21 cellular contexts compared by ENCODE assay signal in the genomic region with DNA sequence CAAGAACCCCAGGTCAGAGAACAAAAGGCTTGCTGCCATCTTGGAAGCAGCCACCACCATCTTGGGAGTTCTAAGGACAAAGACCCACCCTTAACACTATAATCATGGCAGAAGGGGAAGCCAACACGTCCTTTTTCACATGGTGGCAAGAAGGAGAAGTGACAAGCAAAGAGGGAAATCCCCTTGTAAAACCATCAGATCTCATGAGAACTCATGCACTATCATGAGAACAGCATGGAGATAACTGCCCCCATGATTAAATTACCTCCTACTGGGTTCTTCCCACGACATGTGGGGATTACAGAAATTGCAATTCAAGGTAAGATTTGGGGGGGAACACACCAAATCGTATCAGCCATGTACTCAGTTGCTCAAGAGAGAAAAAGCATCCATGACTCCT.
"Had no signal": no experiment of that assay in that cellular context is flagged by ENCODE, and none has a peak within 500 bp of the region (broad histone marks: within the 10 kb centered on the region; RNA-seq: fewer than 3 reads in every experiment).

No MANE protein-coding gene starts in this region.

- H3K9me3 ChIP-seq: ascending aorta, gastrocnemius medialis, heart right ventricle, left ventricle myocardium inferior, neutrophil, pancreas, right lobe of liver, thoracic aorta, upper lobe of left lung had no signal

- H3K4me3 ChIP-seq: ascending aorta, coronary artery, gastrocnemius medialis, heart right ventricle, left ventricle myocardium inferior, pancreas, right lobe of liver, thoracic aorta, upper lobe of left lung had no signal

- H3K36me3 Mint-ChIP-seq: activated naive CD4-positive, alpha-beta T cell treated with anti-CD3 and anti-CD28 coated beads, Interleukin-2, amount 50 U/mL, for 24 hours; immature natural killer cell; natural killer cell had no signal

- ATAC-seq: activated CD4-positive, CD25-positive, alpha-beta regulatory T cell treated with anti-CD3 and anti-CD28 coated beads, Interleukin-2, amount 50 U/mL, for 24 hours; gastrocnemius medialis; heart right ventricle; natural killer cell; pancreas; right lobe of liver had no signal

- H3K4me1 ChIP-seq: ascending aorta had no signal

- DNase-seq: activated CD4-positive, alpha-beta T cell treated with anti-CD3 and anti-CD28 coated beads, Interleukin-2, amount 10 ng/mL, durations not matched to agents 7 days and 5 days; activated gamma-delta T cell; gastrocnemius medialis; heart right ventricle; immature natural killer cell; kidney glomerular epithelial cell; left ventricle myocardium inferior; natural killer cell; pancreas; right lobe of liver; small intestine; stimulated activated CD4-positive, alpha-beta T cell treated with anti-CD3 and anti-CD28 coated beads, Interleukin-15, amount 100 ng/mL, for 24 hours; stimulated activated CD4-positive, alpha-beta T cell treated with anti-CD3 and anti-CD28 coated beads, Interleukin-2, amount 100 ng/mL, for 48 hours; upper lobe of left lung had no signal

- H3K27ac ChIP-seq: ascending aorta, coronary artery, gastrocnemius medialis, heart right ventricle, left ventricle myocardium inferior, neutrophil, pancreas, right lobe of liver, thoracic aorta, upper lobe of left lung had no signal

- H3K9me3 Mint-ChIP-seq: activated naive CD4-positive, alpha-beta T cell treated with anti-CD3 and anti-CD28 coated beads, Interleukin-2, amount 50 U/mL, for 24 hours; immature natural killer cell; natural killer cell had no signal

- FAIRE-seq: endometrium, pancreas, small intestine had no signal

- H3K4me1 Mint-ChIP-seq: activated CD4-positive, alpha-beta T cell treated with anti-CD3 and anti-CD28 coated beads, Interleukin-2, amount 10 ng/mL, durations not matched to agents 7 days and 5 days; activated naive CD4-positive, alpha-beta T cell treated with anti-CD3 and anti-CD28 coated beads, Interleukin-2, amount 50 U/mL, for 24 hours; immature natural killer cell; natural killer cell had no signal

- H3K27ac Mint-ChIP-seq: activated CD4-positive, alpha-beta T cell treated with anti-CD3 and anti-CD28 coated beads, Interleukin-2, amount 10 ng/mL, durations not matched to agents 7 days and 5 days; activated naive CD4-positive, alpha-beta T cell treated with anti-CD3 and anti-CD28 coated beads, Interleukin-2, amount 50 U/mL, for 24 hours; immature natural killer cell; natural killer cell had no signal

- H3K36me3 ChIP-seq: ascending aorta, gastrocnemius medialis, heart right ventricle, left ventricle myocardium inferior, neutrophil, pancreas, right lobe of liver, thoracic aorta, upper lobe of left lung had no signal

- H3K27me3 ChIP-seq: ascending aorta, gastrocnemius medialis, heart right ventricle, neutrophil, pancreas, right lobe of liver, upper lobe of left lung had no signal

- H3K4me3 Mint-ChIP-seq: activated CD4-positive, alpha-beta T cell treated with anti-CD3 and anti-CD28 coated beads, Interleukin-2, amount 10 ng/mL, durations not matched to agents 7 days and 5 days; activated naive CD4-positive, alpha-beta T cell treated with anti-CD3 and anti-CD28 coated beads, Interleukin-2, amount 50 U/mL, for 24 hours; immature natural killer cell; natural killer cell had no signal
